ENCODE assay signal across 9 cellular contexts in the genomic region with DNA sequence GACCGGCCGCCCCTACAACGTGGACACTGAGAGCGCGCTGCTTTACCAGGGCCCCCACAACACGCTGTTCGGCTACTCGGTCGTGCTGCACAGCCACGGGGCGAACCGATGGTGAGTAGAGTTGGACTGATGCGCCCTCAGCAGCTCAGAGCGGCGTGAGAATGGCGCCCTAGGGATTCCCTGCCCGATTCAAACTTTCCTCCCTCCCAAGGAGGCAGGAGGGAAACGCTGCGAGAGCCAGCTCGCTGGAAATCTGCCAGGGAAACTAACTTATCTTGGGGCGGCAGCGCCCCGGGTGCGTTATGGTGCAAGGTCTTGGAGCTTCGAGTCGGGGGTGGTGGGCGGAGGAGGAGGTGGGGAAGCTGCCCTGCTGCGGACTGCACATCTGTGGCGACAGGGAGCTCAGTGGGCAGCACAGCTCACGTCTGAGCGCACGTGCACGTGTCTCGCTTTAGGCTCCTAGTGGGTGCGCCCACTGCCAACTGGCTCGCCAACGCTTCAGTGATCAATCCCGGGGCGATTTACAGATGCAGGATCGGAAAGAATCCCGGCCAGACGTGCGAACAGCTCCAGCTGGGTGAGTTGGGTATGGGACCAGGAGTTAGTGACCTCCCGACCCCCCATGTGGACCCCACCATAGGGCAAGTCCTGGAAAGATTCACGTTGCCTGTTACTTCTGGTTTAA. TPM values are rescaled to one million over a fixed set of nuclear protein-coding genes. Genes with fewer than 3 reads are reported as not detected.
DNase-seq lines count a peak whose midpoint lies in the region; ATAC-seq, FAIRE-seq and TF ChIP-seq lines count a peak whose summit lies in the region.
"Had no signal": no experiment of that assay in that cellular context is flagged by ENCODE, and none has a peak within 500 bp of the region (broad histone marks: within the 10 kb centered on the region; RNA-seq: fewer than 3 reads in every experiment).

No MANE protein-coding gene starts in this region.

- POLR2A ChIA-PET in A549 (lab: Yijun Ruan, JAX): no interaction called here

- peak overlapping the region; percentile 97 for H3K4me3 Mint-ChIP-seq in T-helper 17 cell

- no peaks in the 10 kb centered on the region for H3K9me3 ChIP-seq in A549
- H3K9me3 ChIP-seq in T-helper 17 cell (ENCODE audit: control insufficient read depth, low read length, poor library complexity, severe bottlenecking): no peaks in the 10 kb centered on the region
- H3K9me3 ChIP-seq in kidney (ENCODE audit: control insufficient read depth in 1 of 2, low read length in 2 of 2): no peaks in the 10 kb centered on the region

- DNase-seq in A549 (ENCODE audit: low read depth in 1 of 2, low spot score in 1 of 2) (no peak), T-helper 17 cell (peak; percentile 13 to 22 (median 19)), astrocyte of the spinal cord (ENCODE audit: low read depth, low spot score) (peak; percentile 52), kidney (peak; percentile 79), NCI-H2029 treated with DMSO at 0.1 percent for 48 hours (lab: John Stamatoyannopoulos, UW) (no peak)
- peak; percentile 63 for DNase-seq in stimulated activated CD4-positive, alpha-beta T cell treated with anti-CD3 and anti-CD28 coated beads, Interleukin-4, amount 100 ng/mL, for 1 hour

- peaks cover 54% of the 10 kb centered on the region for H3K4me1 Mint-ChIP-seq in T-helper 17 cell

- H3K4me3 ChIP-seq in A549 (peak overlapping the region; percentile 57), astrocyte of the spinal cord (ENCODE audit: low read depth, low read length) (peak overlapping the region; percentile 79), kidney (ENCODE audit: low read length in 2 of 2) (peak overlapping the region; percentile 36 to 48)

- H3K36me3 Mint-ChIP-seq in T-helper 17 cell (ENCODE audit: low read depth): peaks cover 9% of the 10 kb centered on the region

- TF ChIP-seq RAD21 in A549 (conservative IDR thresholded peaks at IDR 0.05 in 1 of 2, IDR thresholded peaks at IDR 0.05 in 1 of 2): no peak

- in situ Hi-C loops in astrocyte of the spinal cord (cut with HindIII; ENCODE audit: low sequenced_read_pairs): no loop called here

- TF ChIP-seq EP300 in A549 (IDR thresholded peaks at IDR 0.05): no peak

- peak overlapping the region; percentile 96 for H3K27ac Mint-ChIP-seq in T-helper 17 cell

- H3K4me2 ChIP-seq in A549: peak overlapping the region; percentile 84

- 62% methylated on average over 26 of the region's 45 CpGs for WGBS in A549 (ENCODE audit: missing lambda C conversion rate)

- intact Hi-C loops in kidney (cut with DNase I): no loop called here

- no peaks in the 10 kb centered on the region for H3K4me1 ChIP-seq in A549
- peaks cover 0 to 7% of the 10 kb centered on the region in 2 donors for H3K4me1 ChIP-seq in kidney (ENCODE audit: control insufficient read depth in 1 of 2, insufficient read depth in 1 of 2, low read depth in 1 of 2, low read length in 2 of 2)

- no peak for TF ChIP-seq CTCF in A549 (IDR thresholded peaks at IDR 0.05)
- no peak for TF ChIP-seq CTCF in astrocyte of the spinal cord (IDR thresholded peaks at IDR 0.05; ENCODE audit: low read depth, low read length)
- no peak for TF ChIP-seq CTCF in kidney (IDR thresholded peaks at IDR 0.05; ENCODE audit: borderline replicate concordance, extremely low read depth, insufficient read depth)

- H3K27me3 Mint-ChIP-seq in T-helper 17 cell: no peaks in the 10 kb centered on the region

- FAIRE-seq in A549 (lab: Jason Lieb, UNC): no peak
- FAIRE-seq in kidney (lab: Jason Lieb, UNC): no peak

- peak overlapping the region; percentile 54 to 81; a peak in 5 of 6 replicates for H3K27ac ChIP-seq in A549
- H3K27ac ChIP-seq in kidney (ENCODE audit: low read depth in 2 of 2, low read length in 2 of 2): peak overlapping the region in 1 of 2 donors; percentile 23
- H3K27ac ChIP-seq: C4-2B had no signal

- no peaks in the 10 kb centered on the region for H3K36me3 ChIP-seq in kidney (ENCODE audit: control insufficient read depth in 1 of 2, insufficient read depth in 2 of 2, low read length in 2 of 2)

- CTCF ChIA-PET in A549 (lab: Yijun Ruan, JAX): interaction anchor here (0.6 to 4.0 kb wide), 22 partner anchors 9 to 1334 kb away, joined by 3 to 31 read pairs (median 4); no protein-coding TSS in a partner anchor

- no peak overlapping the region for H3K9ac ChIP-seq in kidney (ENCODE audit: low read length in 2 of 2)

- TF ChIP-seq POLR2A in A549 (IDR thresholded peaks at IDR 0.05; ENCODE audit: low read length): no peak

- ATAC-seq in A549 (peak; percentile 45 to 53; a peak in 5 of 6 replicates), GM19043 (IDR thresholded peaks at IDR 0.05; ENCODE audit: low read depth, unreplicated experiment) (peak; percentile 2), HG03439 (IDR thresholded peaks at IDR 0.05; ENCODE audit: unreplicated experiment) (peak; percentile 27), T-helper 17 cell (peak; percentile 10)

TF ChIP-seq in A549, 52 proteins besides CTCF, POLR2A, EP300 and RAD21:
- no peak for TF ChIP-seq KDM1A (IDR thresholded peaks at IDR 0.05; ENCODE audit: low read depth)
- TF ChIP-seq GATA3 (IDR thresholded peaks at IDR 0.05; ENCODE audit: borderline replicate concordance): no peak
- TF ChIP-seq PBX3 (IDR thresholded peaks at IDR 0.05): no peak
- no peak for TF ChIP-seq USF2 (IDR thresholded peaks at IDR 0.05)
- TF ChIP-seq JUN (IDR thresholded peaks at IDR 0.05): no peak
- no peak for TF ChIP-seq CBX2 (IDR thresholded peaks at IDR 0.05; ENCODE audit: borderline replicate concordance, low read depth)
- TF ChIP-seq FOSB (CRISPR knock-in tag; IDR thresholded peaks at IDR 0.05): no peak
- TF ChIP-seq, protein P1, sequence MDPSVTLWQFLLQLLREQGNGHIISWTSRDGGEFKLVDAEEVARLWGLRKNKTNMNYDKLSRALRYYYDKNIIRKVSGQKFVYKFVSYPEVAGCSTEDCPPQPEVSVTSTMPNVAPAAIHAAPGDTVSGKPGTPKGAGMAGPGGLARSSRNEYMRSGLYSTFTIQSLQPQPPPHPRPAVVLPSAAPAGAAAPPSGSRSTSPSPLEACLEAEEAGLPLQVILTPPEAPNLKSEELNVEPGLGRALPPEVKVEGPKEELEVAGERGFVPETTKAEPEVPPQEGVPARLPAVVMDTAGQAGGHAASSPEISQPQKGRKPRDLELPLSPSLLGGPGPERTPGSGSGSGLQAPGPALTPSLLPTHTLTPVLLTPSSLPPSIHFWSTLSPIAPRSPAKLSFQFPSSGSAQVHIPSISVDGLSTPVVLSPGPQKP (IDR thresholded peaks at IDR 0.05; ENCODE audit: low read depth, low read length): no peak
- TF ChIP-seq POLR2AphosphoS2 (conservative IDR thresholded peaks at IDR 0.05; ENCODE audit: low read length): no peak
- TF ChIP-seq HDAC2 (IDR thresholded peaks at IDR 0.05): no peak
- TF ChIP-seq CHD2 (IDR thresholded peaks at IDR 0.05; ENCODE audit: low read length, partially characterized antibody): no peak
- no peak for TF ChIP-seq EHF (CRISPR knock-in tag; IDR thresholded peaks at IDR 0.05)
- no peak for TF ChIP-seq RARB (CRISPR knock-in tag; IDR thresholded peaks at IDR 0.05)
- TF ChIP-seq FOXS1 (CRISPR knock-in tag; IDR thresholded peaks at IDR 0.05): no peak
- TF ChIP-seq NPAS2 (CRISPR knock-in tag; IDR thresholded peaks at IDR 0.05; ENCODE audit: borderline replicate concordance): no peak

RNA-seq across cellular contexts. Expression of gene ITGA4, which starts 0.7 kb away (rescaled TPM):
- polyA plus RNA-seq in A549 (2011; rRNA removed): 1.4 and 1.7 TPM in 2 replicates
- polyA plus RNA-seq in A549 (2012; cell fraction: cytosol; rRNA removed): 0.13 and 0.23 TPM in 2 replicates
- polyA plus RNA-seq in A549 (2012; cell fraction: nucleus; rRNA removed): 0.20 and 0.62 TPM in 2 replicates
- 2.1 to 4.1 TPM (median 2.5 TPM) in 3 replicates for polyA plus RNA-seq in A549 (2017; fragmentation: RNase III; extraction: RNeasy Plus Mini Kit Qiagen cat#74134 plus additional on column Dnase treatment)
- 1.3 and 2.0 TPM in 2 replicates for polyA minus RNA-seq in A549 (2011; rRNA and poly(A)+ RNA removed)
- 100 to 1,000 TPM; 227 to 237 TPM for total RNA-seq in T-helper 17 cell
- 23.5 TPM for total RNA-seq in kidney
- 0.39 TPM for polyA plus RNA-seq in kidney (ENCODE audit: insufficient read depth, low read depth, low replicate concordance)

Comparison
In these comparisons a context has a peak if more than half of its experiments do, and no peak if none do; other contexts are left out.
1. DNase-seq: peak in T-helper 17 cell (3 of 3), astrocyte of the spinal cord (single experiment), kidney (single experiment) and stimulated activated CD4-positive, alpha-beta T cell treated with anti-CD3 and anti-CD28 coated beads, Interleukin-4, amount 100 ng/mL, for 1 hour (single experiment); none in A549 (0 of 2) and NCI-H2029 treated with DMSO at 0.1 percent for 48 hours (single experiment).
2. Peak in every context shown above with its lines, with median percentiles within 50 percentile points of each other: ATAC-seq and H3K4me3 ChIP-seq.